In genomic region chr2:201260302-201260800, GRCh38 we compare ENCODE assay signal across 1 cellular context.
A peak's percentile ranks its signal among the peaks of the same experiment; 100 is the strongest.
TF ChIP-seq lines count a peak whose summit lies in the region.

TSS of gene CASP8 (plus strand) at chr2:201260536. CDS start at chr2:201266487, 5,951 bp downstream.

TF ChIP-seq in HepG2, 621 proteins besides CTCF, POLR2A, EP300 and RAD21 (continued from another document and continues in another):
- TF ChIP-seq HES4 (CRISPR knock-in tag; IDR thresholded peaks at IDR 0.05; ENCODE audit: borderline replicate concordance) (no peak), CENPX (CRISPR knock-in tag; IDR thresholded peaks at IDR 0.05) (no peak), ZNF850 (CRISPR knock-in tag; conservative IDR thresholded peaks at IDR 0.05) (no peak), MBD4 (IDR thresholded peaks at IDR 0.05; ENCODE audit: borderline replicate concordance, low read length) (no peak), ZNF678 (CRISPR knock-in tag; IDR thresholded peaks at IDR 0.05) (no peak), ZNF605 (CRISPR knock-in tag; IDR thresholded peaks at IDR 0.05) (no peak), SMAD9 (CRISPR knock-in tag; IDR thresholded peaks at IDR 0.05) (no peak), IRX3 (CRISPR knock-in tag; IDR thresholded peaks at IDR 0.05; ENCODE audit: borderline replicate concordance, low read depth) (no peak), ZMYM2 (CRISPR knock-in tag; IDR thresholded peaks at IDR 0.05) (0 out of 2 replicates have a peak, but pooled peaks have one; percentile 58), MTA3 (CRISPR knock-in tag; IDR thresholded peaks at IDR 0.05) (no peak), NR2F6 (IDR thresholded peaks at IDR 0.05) (no peak), NR2F6 (CRISPR knock-in tag; IDR thresholded peaks at IDR 0.05) (peak; percentile 27; the same call in 1 of the 2 replicates), ZNF263 (CRISPR knock-in tag; IDR thresholded peaks at IDR 0.05) (no peak), KLF11 (CRISPR knock-in tag; IDR thresholded peaks at IDR 0.05) (no peak), KAT8 (CRISPR knock-in tag; IDR thresholded peaks at IDR 0.05) (no peak; the same call in 1 of the 2 replicates), POLR2AphosphoS5 (IDR thresholded peaks at IDR 0.05; ENCODE audit: low read depth, low read length) (no peak), YY1 (IDR thresholded peaks at IDR 0.05; ENCODE audit: insufficient read depth, insufficient replicate concordance, low read depth, low read length) (peak; percentile 33), ZNF451 (CRISPR knock-in tag; IDR thresholded peaks at IDR 0.05) (no peak), ZNF629 (CRISPR knock-in tag; conservative IDR thresholded peaks at IDR 0.05) (no peak), NFRKB (IDR thresholded peaks at IDR 0.05) (no peak), ELF4 (CRISPR knock-in tag; IDR thresholded peaks at IDR 0.05; ENCODE audit: borderline replicate concordance) (no peak), IKZF1 (IDR thresholded peaks at IDR 0.05) (no peak), ZNF709 (CRISPR knock-in tag; IDR thresholded peaks at IDR 0.05) (no peak), SIN3A (IDR thresholded peaks at IDR 0.05; ENCODE audit: borderline replicate concordance, low read depth, low read length) (no peak), ZNF235 (CRISPR knock-in tag; IDR thresholded peaks at IDR 0.05; ENCODE audit: borderline replicate concordance) (no peak), HOXA3 (CRISPR knock-in tag; IDR thresholded peaks at IDR 0.05) (peak; percentile 54; the same call in 1 of the 2 replicates), BORCS8-MEF2B (CRISPR knock-in tag; IDR thresholded peaks at IDR 0.05) (no peak), ZNF781 (CRISPR knock-in tag; IDR thresholded peaks at IDR 0.05; ENCODE audit: borderline replicate concordance, not compliant biosample characterization) (peak; percentile 74), MTF2 (CRISPR knock-in tag; IDR thresholded peaks at IDR 0.05; ENCODE audit: borderline replicate concordance) (no peak), EEA1 (CRISPR knock-in tag; IDR thresholded peaks at IDR 0.05; ENCODE audit: borderline replicate concordance) (no peak), ZNF335 (CRISPR knock-in tag; IDR thresholded peaks at IDR 0.05) (no peak), ELF3 (CRISPR knock-in tag; IDR thresholded peaks at IDR 0.05) (peak; percentile 93), ZNF558 (CRISPR knock-in tag; IDR thresholded peaks at IDR 0.05; ENCODE audit: borderline replicate concordance) (no peak), CCAR2 (optimal IDR thresholded peaks at IDR 0.05; ENCODE audit: low read depth, low read length) (peak; percentile 17), SPEN (CRISPR knock-in tag; IDR thresholded peaks at IDR 0.05; ENCODE audit: low read depth) (no peak)
- TF ChIP-seq, protein P1, sequence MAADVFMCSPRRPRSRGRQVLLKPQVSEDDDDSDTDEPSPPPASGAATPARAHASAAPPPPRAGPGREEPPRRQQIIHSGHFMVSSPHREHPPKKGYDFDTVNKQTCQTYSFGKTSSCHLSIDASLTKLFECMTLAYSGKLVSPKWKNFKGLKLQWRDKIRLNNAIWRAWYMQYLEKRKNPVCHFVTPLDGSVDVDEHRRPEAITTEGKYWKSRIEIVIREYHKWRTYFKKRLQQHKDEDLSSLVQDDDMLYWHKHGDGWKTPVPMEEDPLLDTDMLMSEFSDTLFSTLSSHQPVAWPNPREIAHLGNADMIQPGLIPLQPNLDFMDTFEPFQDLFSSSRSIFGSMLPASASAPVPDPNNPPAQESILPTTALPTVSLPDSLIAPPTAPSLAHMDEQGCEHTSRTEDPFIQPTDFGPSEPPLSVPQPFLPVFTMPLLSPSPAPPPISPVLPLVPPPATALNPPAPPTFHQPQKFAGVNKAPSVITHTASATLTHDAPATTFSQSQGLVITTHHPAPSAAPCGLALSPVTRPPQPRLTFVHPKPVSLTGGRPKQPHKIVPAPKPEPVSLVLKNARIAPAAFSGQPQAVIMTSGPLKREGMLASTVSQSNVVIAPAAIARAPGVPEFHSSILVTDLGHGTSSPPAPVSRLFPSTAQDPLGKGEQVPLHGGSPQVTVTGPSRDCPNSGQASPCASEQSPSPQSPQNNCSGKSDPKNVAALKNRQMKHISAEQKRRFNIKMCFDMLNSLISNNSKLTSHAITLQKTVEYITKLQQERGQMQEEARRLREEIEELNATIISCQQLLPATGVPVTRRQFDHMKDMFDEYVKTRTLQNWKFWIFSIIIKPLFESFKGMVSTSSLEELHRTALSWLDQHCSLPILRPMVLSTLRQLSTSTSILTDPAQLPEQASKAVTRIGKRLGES (CRISPR knock-in tag; IDR thresholded peaks at IDR 0.05; ENCODE audit: borderline replicate concordance) = no peak
- TF ChIP-seq, protein P2, sequence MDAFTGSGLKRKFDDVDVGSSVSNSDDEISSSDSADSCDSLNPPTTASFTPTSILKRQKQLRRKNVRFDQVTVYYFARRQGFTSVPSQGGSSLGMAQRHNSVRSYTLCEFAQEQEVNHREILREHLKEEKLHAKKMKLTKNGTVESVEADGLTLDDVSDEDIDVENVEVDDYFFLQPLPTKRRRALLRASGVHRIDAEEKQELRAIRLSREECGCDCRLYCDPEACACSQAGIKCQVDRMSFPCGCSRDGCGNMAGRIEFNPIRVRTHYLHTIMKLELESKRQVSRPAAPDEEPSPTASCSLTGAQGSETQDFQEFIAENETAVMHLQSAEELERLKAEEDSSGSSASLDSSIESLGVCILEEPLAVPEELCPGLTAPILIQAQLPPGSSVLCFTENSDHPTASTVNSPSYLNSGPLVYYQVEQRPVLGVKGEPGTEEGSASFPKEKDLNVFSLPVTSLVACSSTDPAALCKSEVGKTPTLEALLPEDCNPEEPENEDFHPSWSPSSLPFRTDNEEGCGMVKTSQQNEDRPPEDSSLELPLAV (CRISPR knock-in tag; conservative IDR thresholded peaks at IDR 0.05; ENCODE audit: low read depth) = no peak
- TF ChIP-seq, protein P3, sequence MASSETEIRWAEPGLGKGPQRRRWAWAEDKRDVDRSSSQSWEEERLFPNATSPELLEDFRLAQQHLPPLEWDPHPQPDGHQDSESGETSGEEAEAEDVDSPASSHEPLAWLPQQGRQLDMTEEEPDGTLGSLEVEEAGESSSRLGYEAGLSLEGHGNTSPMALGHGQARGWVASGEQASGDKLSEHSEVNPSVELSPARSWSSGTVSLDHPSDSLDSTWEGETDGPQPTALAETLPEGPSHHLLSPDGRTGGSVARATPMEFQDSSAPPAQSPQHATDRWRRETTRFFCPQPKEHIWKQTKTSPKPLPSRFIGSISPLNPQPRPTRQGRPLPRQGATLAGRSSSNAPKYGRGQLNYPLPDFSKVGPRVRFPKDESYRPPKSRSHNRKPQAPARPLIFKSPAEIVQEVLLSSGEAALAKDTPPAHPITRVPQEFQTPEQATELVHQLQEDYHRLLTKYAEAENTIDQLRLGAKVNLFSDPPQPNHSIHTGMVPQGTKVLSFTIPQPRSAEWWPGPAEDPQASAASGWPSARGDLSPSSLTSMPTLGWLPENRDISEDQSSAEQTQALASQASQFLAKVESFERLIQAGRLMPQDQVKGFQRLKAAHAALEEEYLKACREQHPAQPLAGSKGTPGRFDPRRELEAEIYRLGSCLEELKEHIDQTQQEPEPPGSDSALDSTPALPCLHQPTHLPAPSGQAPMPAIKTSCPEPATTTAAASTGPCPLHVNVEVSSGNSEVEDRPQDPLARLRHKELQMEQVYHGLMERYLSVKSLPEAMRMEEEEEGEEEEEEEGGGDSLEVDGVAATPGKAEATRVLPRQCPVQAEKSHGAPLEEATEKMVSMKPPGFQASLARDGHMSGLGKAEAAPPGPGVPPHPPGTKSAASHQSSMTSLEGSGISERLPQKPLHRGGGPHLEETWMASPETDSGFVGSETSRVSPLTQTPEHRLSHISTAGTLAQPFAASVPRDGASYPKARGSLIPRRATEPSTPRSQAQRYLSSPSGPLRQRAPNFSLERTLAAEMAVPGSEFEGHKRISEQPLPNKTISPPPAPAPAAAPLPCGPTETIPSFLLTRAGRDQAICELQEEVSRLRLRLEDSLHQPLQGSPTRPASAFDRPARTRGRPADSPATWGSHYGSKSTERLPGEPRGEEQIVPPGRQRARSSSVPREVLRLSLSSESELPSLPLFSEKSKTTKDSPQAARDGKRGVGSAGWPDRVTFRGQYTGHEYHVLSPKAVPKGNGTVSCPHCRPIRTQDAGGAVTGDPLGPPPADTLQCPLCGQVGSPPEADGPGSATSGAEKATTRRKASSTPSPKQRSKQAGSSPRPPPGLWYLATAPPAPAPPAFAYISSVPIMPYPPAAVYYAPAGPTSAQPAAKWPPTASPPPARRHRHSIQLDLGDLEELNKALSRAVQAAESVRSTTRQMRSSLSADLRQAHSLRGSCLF (CRISPR knock-in tag; IDR thresholded peaks at IDR 0.05; ENCODE audit: borderline replicate concordance) = no peak
- TF ChIP-seq, protein P4, sequence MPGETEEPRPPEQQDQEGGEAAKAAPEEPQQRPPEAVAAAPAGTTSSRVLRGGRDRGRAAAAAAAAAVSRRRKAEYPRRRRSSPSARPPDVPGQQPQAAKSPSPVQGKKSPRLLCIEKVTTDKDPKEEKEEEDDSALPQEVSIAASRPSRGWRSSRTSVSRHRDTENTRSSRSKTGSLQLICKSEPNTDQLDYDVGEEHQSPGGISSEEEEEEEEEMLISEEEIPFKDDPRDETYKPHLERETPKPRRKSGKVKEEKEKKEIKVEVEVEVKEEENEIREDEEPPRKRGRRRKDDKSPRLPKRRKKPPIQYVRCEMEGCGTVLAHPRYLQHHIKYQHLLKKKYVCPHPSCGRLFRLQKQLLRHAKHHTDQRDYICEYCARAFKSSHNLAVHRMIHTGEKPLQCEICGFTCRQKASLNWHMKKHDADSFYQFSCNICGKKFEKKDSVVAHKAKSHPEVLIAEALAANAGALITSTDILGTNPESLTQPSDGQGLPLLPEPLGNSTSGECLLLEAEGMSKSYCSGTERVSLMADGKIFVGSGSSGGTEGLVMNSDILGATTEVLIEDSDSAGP (CRISPR knock-in tag; IDR thresholded peaks at IDR 0.05; ENCODE audit: borderline replicate concordance) = peak; percentile 31; the same call in 1 of the 2 replicates
- TF ChIP-seq, protein P5, sequence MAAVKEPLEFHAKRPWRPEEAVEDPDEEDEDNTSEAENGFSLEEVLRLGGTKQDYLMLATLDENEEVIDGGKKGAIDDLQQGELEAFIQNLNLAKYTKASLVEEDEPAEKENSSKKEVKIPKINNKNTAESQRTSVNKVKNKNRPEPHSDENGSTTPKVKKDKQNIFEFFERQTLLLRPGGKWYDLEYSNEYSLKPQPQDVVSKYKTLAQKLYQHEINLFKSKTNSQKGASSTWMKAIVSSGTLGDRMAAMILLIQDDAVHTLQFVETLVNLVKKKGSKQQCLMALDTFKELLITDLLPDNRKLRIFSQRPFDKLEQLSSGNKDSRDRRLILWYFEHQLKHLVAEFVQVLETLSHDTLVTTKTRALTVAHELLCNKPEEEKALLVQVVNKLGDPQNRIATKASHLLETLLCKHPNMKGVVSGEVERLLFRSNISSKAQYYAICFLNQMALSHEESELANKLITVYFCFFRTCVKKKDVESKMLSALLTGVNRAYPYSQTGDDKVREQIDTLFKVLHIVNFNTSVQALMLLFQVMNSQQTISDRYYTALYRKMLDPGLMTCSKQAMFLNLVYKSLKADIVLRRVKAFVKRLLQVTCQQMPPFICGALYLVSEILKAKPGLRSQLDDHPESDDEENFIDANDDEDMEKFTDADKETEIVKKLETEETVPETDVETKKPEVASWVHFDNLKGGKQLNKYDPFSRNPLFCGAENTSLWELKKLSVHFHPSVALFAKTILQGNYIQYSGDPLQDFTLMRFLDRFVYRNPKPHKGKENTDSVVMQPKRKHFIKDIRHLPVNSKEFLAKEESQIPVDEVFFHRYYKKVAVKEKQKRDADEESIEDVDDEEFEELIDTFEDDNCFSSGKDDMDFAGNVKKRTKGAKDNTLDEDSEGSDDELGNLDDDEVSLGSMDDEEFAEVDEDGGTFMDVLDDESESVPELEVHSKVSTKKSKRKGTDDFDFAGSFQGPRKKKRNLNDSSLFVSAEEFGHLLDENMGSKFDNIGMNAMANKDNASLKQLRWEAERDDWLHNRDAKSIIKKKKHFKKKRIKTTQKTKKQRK (IDR thresholded peaks at IDR 0.05; ENCODE audit: low read length) = no peak
- TF ChIP-seq, protein P6, sequence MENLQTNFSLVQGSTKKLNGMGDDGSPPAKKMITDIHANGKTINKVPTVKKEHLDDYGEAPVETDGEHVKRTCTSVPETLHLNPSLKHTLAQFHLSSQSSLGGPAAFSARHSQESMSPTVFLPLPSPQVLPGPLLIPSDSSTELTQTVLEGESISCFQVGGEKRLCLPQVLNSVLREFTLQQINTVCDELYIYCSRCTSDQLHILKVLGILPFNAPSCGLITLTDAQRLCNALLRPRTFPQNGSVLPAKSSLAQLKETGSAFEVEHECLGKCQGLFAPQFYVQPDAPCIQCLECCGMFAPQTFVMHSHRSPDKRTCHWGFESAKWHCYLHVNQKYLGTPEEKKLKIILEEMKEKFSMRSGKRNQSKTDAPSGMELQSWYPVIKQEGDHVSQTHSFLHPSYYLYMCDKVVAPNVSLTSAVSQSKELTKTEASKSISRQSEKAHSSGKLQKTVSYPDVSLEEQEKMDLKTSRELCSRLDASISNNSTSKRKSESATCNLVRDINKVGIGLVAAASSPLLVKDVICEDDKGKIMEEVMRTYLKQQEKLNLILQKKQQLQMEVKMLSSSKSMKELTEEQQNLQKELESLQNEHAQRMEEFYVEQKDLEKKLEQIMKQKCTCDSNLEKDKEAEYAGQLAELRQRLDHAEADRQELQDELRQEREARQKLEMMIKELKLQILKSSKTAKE (CRISPR knock-in tag; IDR thresholded peaks at IDR 0.05; ENCODE audit: borderline replicate concordance) = no peak
- TF ChIP-seq, protein P7, sequence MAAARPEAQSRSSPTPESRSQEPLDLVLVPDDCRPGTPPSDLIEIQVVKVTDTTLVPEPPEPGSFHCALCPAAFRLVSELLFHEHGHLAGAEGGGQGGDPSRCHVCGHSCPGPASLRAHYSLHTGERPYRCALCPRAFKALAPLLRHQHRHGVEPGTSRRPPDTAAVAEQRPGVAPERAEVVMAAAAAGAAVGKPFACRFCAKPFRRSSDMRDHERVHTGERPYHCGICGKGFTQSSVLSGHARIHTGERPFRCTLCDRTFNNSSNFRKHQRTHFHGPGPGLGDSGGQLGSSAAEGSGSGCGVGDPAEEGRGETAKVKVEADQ (CRISPR knock-in tag; IDR thresholded peaks at IDR 0.05; ENCODE audit: borderline replicate concordance) = 0 out of 2 replicates have a peak, but pooled peaks have one; percentile 39
- TF ChIP-seq, protein P8, sequence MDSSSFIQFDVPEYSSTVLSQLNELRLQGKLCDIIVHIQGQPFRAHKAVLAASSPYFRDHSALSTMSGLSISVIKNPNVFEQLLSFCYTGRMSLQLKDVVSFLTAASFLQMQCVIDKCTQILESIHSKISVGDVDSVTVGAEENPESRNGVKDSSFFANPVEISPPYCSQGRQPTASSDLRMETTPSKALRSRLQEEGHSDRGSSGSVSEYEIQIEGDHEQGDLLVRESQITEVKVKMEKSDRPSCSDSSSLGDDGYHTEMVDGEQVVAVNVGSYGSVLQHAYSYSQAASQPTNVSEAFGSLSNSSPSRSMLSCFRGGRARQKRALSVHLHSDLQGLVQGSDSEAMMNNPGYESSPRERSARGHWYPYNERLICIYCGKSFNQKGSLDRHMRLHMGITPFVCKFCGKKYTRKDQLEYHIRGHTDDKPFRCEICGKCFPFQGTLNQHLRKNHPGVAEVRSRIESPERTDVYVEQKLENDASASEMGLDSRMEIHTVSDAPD (CRISPR knock-in tag; IDR thresholded peaks at IDR 0.05) = no peak
- TF ChIP-seq, protein P9, sequence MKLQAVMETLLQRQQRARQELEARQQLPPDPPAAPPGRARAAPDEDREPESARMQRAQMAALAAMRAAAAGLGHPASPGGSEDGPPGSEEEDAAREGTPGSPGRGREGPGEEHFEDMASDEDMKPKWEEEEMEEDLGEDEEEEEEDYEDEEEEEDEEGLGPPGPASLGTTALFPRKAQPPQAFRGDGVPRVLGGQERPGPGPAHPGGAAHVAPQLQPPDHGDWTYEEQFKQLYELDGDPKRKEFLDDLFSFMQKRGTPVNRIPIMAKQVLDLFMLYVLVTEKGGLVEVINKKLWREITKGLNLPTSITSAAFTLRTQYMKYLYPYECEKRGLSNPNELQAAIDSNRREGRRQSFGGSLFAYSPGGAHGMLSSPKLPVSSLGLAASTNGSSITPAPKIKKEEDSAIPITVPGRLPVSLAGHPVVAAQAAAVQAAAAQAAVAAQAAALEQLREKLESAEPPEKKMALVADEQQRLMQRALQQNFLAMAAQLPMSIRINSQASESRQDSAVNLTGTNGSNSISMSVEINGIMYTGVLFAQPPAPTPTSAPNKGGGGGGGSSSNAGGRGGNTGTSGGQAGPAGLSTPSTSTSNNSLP (IDR thresholded peaks at IDR 0.05; ENCODE audit: low read depth, low read length) = no peak
